11 cellular contexts compared by ENCODE assay signal in the genomic region with DNA sequence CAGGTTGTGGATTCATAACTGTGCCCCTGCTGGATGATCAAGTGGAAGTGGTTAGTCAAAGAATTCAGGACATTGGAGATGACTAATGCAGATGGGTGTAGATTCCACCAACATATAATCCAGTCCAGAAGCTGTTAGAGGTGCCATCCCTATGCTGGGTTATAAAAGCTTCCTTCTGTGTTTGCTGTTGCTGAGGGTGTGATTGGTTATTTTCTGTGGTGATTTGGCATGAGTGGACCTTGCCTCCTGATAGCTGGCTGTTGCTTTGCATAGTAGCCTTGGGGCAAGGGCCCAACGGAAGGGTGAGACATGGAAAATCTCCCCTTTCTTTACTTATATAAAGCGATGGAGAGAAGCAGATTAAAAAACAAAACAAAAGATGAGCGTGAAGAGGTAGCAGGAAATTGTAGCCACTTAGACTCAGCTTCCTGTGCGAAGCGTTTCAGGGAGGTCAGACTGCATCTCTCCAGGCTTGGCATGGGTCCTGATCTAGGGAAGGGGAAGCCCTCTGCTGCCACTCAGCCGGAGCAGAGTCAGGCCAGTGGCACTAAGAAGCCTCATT.
DNase-seq lines count a peak whose midpoint lies in the region; ATAC-seq and TF ChIP-seq lines count a peak whose summit lies in the region.
"Had no signal": no experiment of that assay in that cellular context is flagged by ENCODE, and none has a peak within 500 bp of the region (broad histone marks: within the 10 kb centered on the region; RNA-seq: fewer than 3 reads in every experiment).

No MANE protein-coding gene starts in this region.

- peaks cover 2% of the 10 kb centered on the region for H3K79me2 ChIP-seq in fibroblast of lung (ENCODE audit: control insufficient read depth, insufficient read depth, low read length)
- peaks cover 32% of the 10 kb centered on the region for H3K79me2 ChIP-seq in osteoblast (ENCODE audit: insufficient read depth, low read length)

- no TSS peak for BruUV-seq in Caco-2 (replicated peaks; lab: Mats Ljungman, UMichigan)

- no peak overlapping the region for H3K4me3 Mint-ChIP-seq in Caco-2 (ENCODE audit: unreplicated experiment)
- H3K4me3 Mint-ChIP-seq: activated naive CD4-positive, alpha-beta T cell treated with anti-CD3 and anti-CD28 coated beads for 36 hours had no signal

- TF ChIP-seq CTCF in fibroblast of lung (conservative IDR thresholded peaks at IDR 0.05 in 1 of 2, IDR thresholded peaks at IDR 0.05 in 1 of 2; ENCODE audit: low read depth in 1 of 2, low read length in 2 of 2) (no peak), osteoblast (IDR thresholded peaks at IDR 0.05; ENCODE audit: extremely low read depth, low read depth, low read length) (no peak), Caco-2 (IDR thresholded peaks at IDR 0.05; ENCODE audit: insufficient read depth in 1 of 2, low read depth in 1 of 2, low read length in 1 of 2, severe bottlenecking in 1 of 2, unreplicated experiment in 1 of 2) (no peak)

- peak; percentile 85 for DNase-seq in EH (ENCODE audit: low read depth)
- peak; percentile 34 for DNase-seq in RKO (ENCODE audit: low spot score)
- peak in 1 of 2 donors; percentile 77 for DNase-seq in fibroblast of lung (ENCODE audit: low read depth in 2 of 2)
- no peak for DNase-seq in osteoblast (ENCODE audit: insufficient read length, low spot score, missing footprints)
- no peak for DNase-seq in NOMO-1 treated with dmso at 0.1 percent for 144 hours (lab: John Stamatoyannopoulos, UW; ENCODE audit: unreplicated experiment)
- DNase-seq in Caco-2 = no peak
- no peak for DNase-seq in SHP77 (lab: John Stamatoyannopoulos, UW)
- DNase-seq: activated naive CD4-positive, alpha-beta T cell treated with anti-CD3 and anti-CD28 coated beads for 36 hours; stimulated activated CD4-positive, alpha-beta T cell treated with anti-CD3 and anti-CD28 coated beads, Interleukin-2, amount 100 ng/mL, for 24 hours; T-helper 1 cell had no signal

- no peak overlapping the region for H3K27ac Mint-ChIP-seq in Caco-2 (ENCODE audit: unreplicated experiment)
- H3K27ac Mint-ChIP-seq: activated naive CD4-positive, alpha-beta T cell treated with anti-CD3 and anti-CD28 coated beads for 36 hours had no signal

- POLR2A ChIA-PET in Caco-2 (lab: Charles Lee) = no interaction called here

- no peak for ATAC-seq in GM21576 (IDR thresholded peaks at IDR 0.05; ENCODE audit: unreplicated experiment)

- CTCF ChIA-PET in Caco-2 (lab: Charles Lee) = no interaction called here

- H3K4me1 Mint-ChIP-seq in Caco-2 (ENCODE audit: low read depth, unreplicated experiment) = peaks cover 18% of the 10 kb centered on the region

- no peaks in the 10 kb centered on the region for H4K20me1 ChIP-seq in fibroblast of lung (ENCODE audit: control insufficient read depth, extremely low read depth, insufficient read depth, low read length)
- no peaks in the 10 kb centered on the region for H4K20me1 ChIP-seq in osteoblast (ENCODE audit: insufficient read depth, low read length)

- intact Hi-C loops in Caco-2 (cut with micrococcal nuclease; ENCODE audit: unreplicated experiment) = no loop called here

- H3K4me1 ChIP-seq in fibroblast of lung (ENCODE audit: control insufficient read depth, extremely low read depth, insufficient read depth, low read length) = no peaks in the 10 kb centered on the region
- H3K4me1 ChIP-seq in osteoblast (ENCODE audit: insufficient read depth, low read length) = peaks cover 34% of the 10 kb centered on the region
- H3K4me1 ChIP-seq in Caco-2 = 0 out of 2 replicates have a peak, but pooled peaks cover 5% of the 10 kb centered on the region

- H3K36me3 ChIP-seq in fibroblast of lung (ENCODE audit: control insufficient read depth, insufficient read depth, low read length) (no peaks in the 10 kb centered on the region), osteoblast (ENCODE audit: insufficient read depth, low read length) (no peaks in the 10 kb centered on the region), Caco-2 (ENCODE audit: control insufficient read depth, insufficient read depth, low read length) (no peaks in the 10 kb centered on the region)

- no peaks in the 10 kb centered on the region for H3K9me3 ChIP-seq in fibroblast of lung (ENCODE audit: control insufficient read depth, insufficient read depth, low read depth, low read length)
- no peaks in the 10 kb centered on the region for H3K9me3 ChIP-seq in osteoblast (ENCODE audit: low read depth, low read length)
- no peaks in the 10 kb centered on the region for H3K9me3 ChIP-seq in Caco-2

- H3K36me3 Mint-ChIP-seq in Caco-2 (ENCODE audit: insufficient read depth, unreplicated experiment) = no peaks in the 10 kb centered on the region

- H3K27me3 ChIP-seq in fibroblast of lung (ENCODE audit: control insufficient read depth, insufficient read depth, low read length) (no peaks in the 10 kb centered on the region), osteoblast (ENCODE audit: insufficient read depth, low read length) (no peaks in the 10 kb centered on the region), Caco-2 (replicated peaks; ENCODE audit: control insufficient read depth, insufficient read depth, low read length) (no peaks in the 10 kb centered on the region)

- no peak overlapping the region for H3K9ac ChIP-seq in fibroblast of lung (ENCODE audit: insufficient read depth, low read length)

- peak overlapping the region; percentile 1 for H3K4me2 ChIP-seq in fibroblast of lung (ENCODE audit: extremely low read depth, insufficient read depth, low read length)
- peak overlapping the region; percentile 66 for H3K4me2 ChIP-seq in osteoblast (ENCODE audit: insufficient read depth, low read length)

- H3K4me3 ChIP-seq in fibroblast of lung (replicated peaks in 1 of 4; ENCODE audit: control extremely low read depth in 1 of 4, insufficient read depth in 1 of 4, low read depth in 3 of 4, low read length in 4 of 4) (no peak overlapping the region), osteoblast (ENCODE audit: insufficient read depth, low read length) (peak overlapping the region; percentile 6), Caco-2 (ENCODE audit: low read depth, low read length) (no peak overlapping the region)

- H2AFZ ChIP-seq in fibroblast of lung (ENCODE audit: low read length) (no peak overlapping the region), osteoblast (ENCODE audit: low read length) (peak overlapping the region; percentile 34)

- H3K27ac ChIP-seq in fibroblast of lung (ENCODE audit: insufficient read depth, low read length) (peak overlapping the region; percentile 6), osteoblast (ENCODE audit: low read depth, low read length) (peak overlapping the region; percentile 59)

- H3K27me3 Mint-ChIP-seq in Caco-2 (ENCODE audit: insufficient read depth, unreplicated experiment) = no peaks in the 10 kb centered on the region

- no peaks in the 10 kb centered on the region for H3K9me3 Mint-ChIP-seq in Caco-2 (ENCODE audit: unreplicated experiment)
- H3K9me3 Mint-ChIP-seq: activated naive CD4-positive, alpha-beta T cell treated with anti-CD3 and anti-CD28 coated beads for 36 hours had no signal

Comparison
In these comparisons a context has a peak if more than half of its experiments do, and no peak if none do; other contexts are left out.
1. DNase-seq: peak in EH (single experiment) and RKO (single experiment); none in osteoblast (single experiment), NOMO-1 treated with dmso at 0.1 percent for 144 hours (single experiment), Caco-2 (0 of 2) and SHP77 (0 of 2).